12 cellular contexts compared by ENCODE assay signal in the genomic region with DNA sequence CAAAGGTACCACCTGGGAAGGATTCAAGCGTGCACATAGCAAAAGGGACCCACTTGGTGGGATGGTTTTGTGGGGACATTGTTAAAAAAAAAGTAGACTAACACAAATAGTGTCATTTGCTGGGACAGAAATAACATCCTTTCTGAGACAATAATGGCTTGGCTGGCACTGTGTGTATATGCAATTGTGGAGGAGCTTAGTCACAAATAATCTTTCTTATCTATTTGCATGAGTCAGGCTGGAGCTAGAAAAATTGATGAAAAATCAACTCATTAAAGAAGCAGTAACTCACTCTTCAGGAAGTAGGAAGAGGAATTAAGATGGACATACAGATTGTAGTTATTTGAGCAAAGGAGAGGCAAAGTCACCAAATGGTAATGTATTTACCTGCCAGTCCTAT. TPM values are rescaled to one million over a fixed set of nuclear protein-coding genes. Genes with fewer than 3 reads are reported as not detected.
DNase-seq lines count a peak whose midpoint lies in the region; TF ChIP-seq lines count a peak whose summit lies in the region.
"Had no signal": no experiment of that assay in that cellular context is flagged by ENCODE, and none has a peak within 500 bp of the region (broad histone marks: within the 10 kb centered on the region; RNA-seq: fewer than 3 reads in every experiment).

No MANE protein-coding gene starts in this region.

- DNase-seq in EH (ENCODE audit: low read depth) (peak; percentile 70), SK-N-SH (no peak), fibroblast of mammary gland (ENCODE audit: low read depth) (peak; percentile 51), osteoblast (ENCODE audit: insufficient read length, low spot score, missing footprints) (peak; percentile 77), NCI-H345 (lab: John Stamatoyannopoulos, UW) (no peak), dorsolateral prefrontal cortex (no peak), OCI-M2 (lab: John Stamatoyannopoulos, UW; ENCODE audit: unreplicated experiment) (no peak), DMS 273 (lab: John Stamatoyannopoulos, UW; ENCODE audit: unreplicated experiment) (no peak)
- DNase-seq: BE2C, heart right ventricle, T-helper 9 cell had no signal

- no peaks in the 10 kb centered on the region for H3K9me2 ChIP-seq in SK-N-SH

- peaks cover 48% of the 10 kb centered on the region for H3F3A ChIP-seq in SK-N-SH (replicated peaks; ENCODE audit: insufficient read depth)

- H2AFZ ChIP-seq in SK-N-SH (ENCODE audit: low read depth): no peak overlapping the region
- H2AFZ ChIP-seq in osteoblast (ENCODE audit: low read length): no peak overlapping the region

- no peaks in the 10 kb centered on the region for H3K27me3 ChIP-seq in SK-N-SH (ENCODE audit: insufficient read depth)
- no peaks in the 10 kb centered on the region for H3K27me3 ChIP-seq in osteoblast (ENCODE audit: insufficient read depth, low read length)
- H3K27me3 ChIP-seq in dorsolateral prefrontal cortex: no peaks in the 10 kb centered on the region
- H3K27me3 ChIP-seq: BE2C, heart right ventricle had no signal

- H4K20me1 ChIP-seq in SK-N-SH (ENCODE audit: insufficient read depth): no peaks in the 10 kb centered on the region
- no peaks in the 10 kb centered on the region for H4K20me1 ChIP-seq in osteoblast (ENCODE audit: insufficient read depth, low read length)

- H3K36me3 ChIP-seq in SK-N-SH (replicated peaks in 1 of 2; ENCODE audit: control insufficient read depth in 1 of 2, insufficient read depth in 2 of 2, low read length in 1 of 2) (no peaks in the 10 kb centered on the region), osteoblast (ENCODE audit: insufficient read depth, low read length) (no peaks in the 10 kb centered on the region)
- H3K36me3 ChIP-seq: BE2C, heart right ventricle had no signal

- intact Hi-C loops in dorsolateral prefrontal cortex (cut with DNase I): no loop called here

- H3K4me3 ChIP-seq in SK-N-SH (ENCODE audit: low read depth in 2 of 2, low read length in 1 of 2) (no peak overlapping the region), fibroblast of mammary gland (ENCODE audit: control insufficient read depth, low read depth, low read length) (no peak overlapping the region), osteoblast (ENCODE audit: insufficient read depth, low read length) (peak overlapping the region; percentile 7), dorsolateral prefrontal cortex (no peak overlapping the region)
- H3K4me3 ChIP-seq: heart right ventricle had no signal

- 25% methylated on average over 1 of the region's 1 CpG for WGBS in SK-N-SH (ENCODE audit: low lambda C conversion rate)

- H3K79me2 ChIP-seq in SK-N-SH (ENCODE audit: insufficient read depth): no peaks in the 10 kb centered on the region
- no peaks in the 10 kb centered on the region for H3K79me2 ChIP-seq in osteoblast (ENCODE audit: insufficient read depth, low read length)

- H3K9ac ChIP-seq in SK-N-SH: peak overlapping the region; percentile 63; the same call in 1 of the 2 replicates

- TF ChIP-seq EP300 in SK-N-SH (IDR thresholded peaks at IDR 0.05; ENCODE audit: borderline replicate concordance in 1 of 2, low read depth in 1 of 2, low read length in 1 of 2): peak in 1 of 2 experiments; percentile 94; a peak in 2 of 4 replicates

- POLR2A ChIA-PET in SK-N-SH (lab: Yijun Ruan, JAX): no interaction called here

- H3K9me3 ChIP-seq in SK-N-SH: no peaks in the 10 kb centered on the region
- no peaks in the 10 kb centered on the region for H3K9me3 ChIP-seq in osteoblast (ENCODE audit: low read depth, low read length)
- H3K9me3 ChIP-seq: BE2C, heart right ventricle had no signal

- CTCF ChIA-PET in SK-N-SH (lab: Yijun Ruan, JAX): interaction anchor here (1.6 to 2.2 kb wide), 2 partner anchors 22 to 24 kb away, joined by 4 to 10 read pairs; no protein-coding TSS in a partner anchor

- H3K27ac ChIP-seq in SK-N-SH (ENCODE audit: low read depth in 2 of 2, low read length in 1 of 2) (peak overlapping the region; percentile 96 to 98), osteoblast (ENCODE audit: low read depth, low read length) (peak overlapping the region; percentile 93), dorsolateral prefrontal cortex (no peak overlapping the region)

- H3K4me2 ChIP-seq in SK-N-SH (peak overlapping the region; percentile 43), osteoblast (ENCODE audit: insufficient read depth, low read length) (peak overlapping the region; percentile 45)

- TF ChIP-seq RAD21 in SK-N-SH (IDR thresholded peaks at IDR 0.05; ENCODE audit: low read length): no peak

- TF ChIP-seq CTCF in SK-N-SH (IDR thresholded peaks at IDR 0.05) (no peak), fibroblast of mammary gland (conservative IDR thresholded peaks at IDR 0.05; ENCODE audit: control insufficient read depth, insufficient read depth, low read depth, low read length) (no peak), osteoblast (IDR thresholded peaks at IDR 0.05; ENCODE audit: extremely low read depth, low read depth, low read length) (no peak), dorsolateral prefrontal cortex (IDR thresholded peaks at IDR 0.05 in 54 of 56, conservative IDR thresholded peaks at IDR 0.05 in 2 of 56; ENCODE audit: low read depth in 1 of 56, partially characterized antibody in 56 of 56) (no peak)

- H3K4me1 ChIP-seq in SK-N-SH (ENCODE audit: control insufficient read depth in 1 of 2, insufficient read depth in 2 of 2, low read depth in 1 of 2, low read length in 1 of 2) (peaks cover 26 to 54% of the 10 kb centered on the region in 2 experiments), osteoblast (ENCODE audit: insufficient read depth, low read length) (peaks cover 49% of the 10 kb centered on the region)

TF ChIP-seq in SK-N-SH, 30 proteins besides CTCF, POLR2A, EP300 and RAD21 (continues in another document):
- TF ChIP-seq GATA2 (CRISPR knock-in tag; IDR thresholded peaks at IDR 0.05) (no peak), NRF1 (IDR thresholded peaks at IDR 0.05; ENCODE audit: low read depth, low read length) (no peak), FOSL2 (IDR thresholded peaks at IDR 0.05; ENCODE audit: borderline replicate concordance, low read depth) (peak; percentile 92), RFX5 (IDR thresholded peaks at IDR 0.05; ENCODE audit: low read length) (no peak), TAF1 (IDR thresholded peaks at IDR 0.05; ENCODE audit: borderline replicate concordance, low read depth, low read length) (no peak), NFIC (IDR thresholded peaks at IDR 0.05; ENCODE audit: borderline replicate concordance) (peak; percentile 88), FOXJ3 (CRISPR knock-in tag; IDR thresholded peaks at IDR 0.05) (no peak), TCF12 (IDR thresholded peaks at IDR 0.05) (peak; percentile 89), ZBTB33 (IDR thresholded peaks at IDR 0.05; ENCODE audit: borderline replicate concordance, low read depth) (0 out of 2 replicates have a peak, but pooled peaks have one; percentile 36), MEF2A (IDR thresholded peaks at IDR 0.05; ENCODE audit: borderline replicate concordance, low read depth) (peak; percentile 75; the same call in 1 of the 2 replicates), TEAD4 (IDR thresholded peaks at IDR 0.05; ENCODE audit: borderline replicate concordance, insufficient read depth) (peak; percentile 69)
- TF ChIP-seq, protein P1, sequence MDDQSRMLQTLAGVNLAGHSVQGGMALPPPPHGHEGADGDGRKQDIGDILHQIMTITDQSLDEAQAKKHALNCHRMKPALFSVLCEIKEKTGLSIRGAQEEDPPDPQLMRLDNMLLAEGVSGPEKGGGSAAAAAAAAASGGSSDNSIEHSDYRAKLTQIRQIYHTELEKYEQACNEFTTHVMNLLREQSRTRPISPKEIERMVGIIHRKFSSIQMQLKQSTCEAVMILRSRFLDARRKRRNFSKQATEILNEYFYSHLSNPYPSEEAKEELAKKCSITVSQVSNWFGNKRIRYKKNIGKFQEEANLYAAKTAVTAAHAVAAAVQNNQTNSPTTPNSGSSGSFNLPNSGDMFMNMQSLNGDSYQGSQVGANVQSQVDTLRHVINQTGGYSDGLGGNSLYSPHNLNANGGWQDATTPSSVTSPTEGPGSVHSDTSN (IDR thresholded peaks at IDR 0.05): peak; percentile 92

RNA-seq across cellular contexts. Expression of gene ITGB6, which starts 29.5 kb away (rescaled TPM):
- polyA plus RNA-seq in SK-N-SH (2012; rRNA removed): 0.10 and 0.13 TPM in 2 replicates
- 0.13 and 0.15 TPM in 2 replicates for polyA plus RNA-seq in SK-N-SH (2012; cell fraction: cytosol; rRNA removed)
- 0.26 TPM in 2 replicates for polyA plus RNA-seq in SK-N-SH (2012; cell fraction: nucleus; rRNA removed)
- total RNA-seq in osteoblast: under 0.01 TPM in 2 replicates
- not detected for total RNA-seq in dorsolateral prefrontal cortex
- total RNA-seq: posterior vena cava had no signal

Comparison
In these comparisons a context has a peak if more than half of its experiments do, and no peak if none do; other contexts are left out.
1. DNase-seq: peak in EH (single experiment), fibroblast of mammary gland (single experiment) and osteoblast (single experiment); none in SK-N-SH (single experiment), NCI-H345 (single experiment), dorsolateral prefrontal cortex (0 of 10), OCI-M2 (single experiment) and DMS 273 (single experiment).
2. H3K27ac ChIP-seq: peak in SK-N-SH (2 of 2) and osteoblast (single experiment); none in dorsolateral prefrontal cortex (0 of 59).